15 cellular contexts compared by ENCODE assay signal in the genomic region with DNA sequence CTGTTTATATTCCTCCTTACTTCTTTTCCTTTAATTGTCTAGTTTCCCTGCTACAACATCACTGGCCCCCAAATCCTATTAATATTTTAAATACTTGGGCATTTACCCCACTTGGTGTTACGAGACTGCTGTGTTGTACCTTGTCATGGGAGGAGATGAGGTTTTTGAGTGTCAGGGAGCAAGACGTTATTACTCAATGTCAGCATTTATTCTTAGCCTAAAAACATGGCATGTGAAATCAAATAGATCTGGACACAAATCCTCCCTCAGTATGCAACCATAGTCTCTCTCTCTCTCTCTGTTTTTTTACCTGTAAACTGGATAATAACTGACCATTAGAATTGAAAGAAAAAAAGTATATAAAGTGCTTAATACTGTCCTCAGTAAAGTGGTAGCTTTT.
"Had no signal": no experiment of that assay in that cellular context is flagged by ENCODE, and none has a peak within 500 bp of the region (broad histone marks: within the 10 kb centered on the region; RNA-seq: fewer than 3 reads in every experiment).

No MANE protein-coding gene starts in this region.

- ATAC-seq: activated CD4-positive, CD25-positive, alpha-beta regulatory T cell treated with anti-CD3 and anti-CD28 coated beads, Interleukin-2, amount 50 U/mL, for 24 hours; activated CD8-positive, alpha-beta T cell treated with anti-CD3 and anti-CD28 coated beads for 36 hours; left lung; sciatic nerve had no signal

- H3K9me3 ChIP-seq: adrenal gland, esophagus squamous epithelium, left lung, prostate gland, stomach, thyroid gland had no signal

- H3K27me3 ChIP-seq: adrenal gland, cardiac muscle cell, esophagus squamous epithelium, left lung, stomach, thyroid gland had no signal

- H3K36me3 ChIP-seq: adrenal gland, cardiac muscle cell, esophagus squamous epithelium, left lung, prostate gland, stomach, thyroid gland had no signal

- H3K4me3 ChIP-seq: cardiac muscle cell, esophagus squamous epithelium, left lung, prostate gland, stomach, thyroid gland had no signal

- H3K27ac ChIP-seq: cardiac muscle cell, esophagus squamous epithelium, left lung, prostate gland, stomach, thyroid gland had no signal

- H3K4me3 Mint-ChIP-seq: activated CD8-positive, alpha-beta T cell treated with anti-CD3 and anti-CD28 coated beads for 36 hours; neural crest cell had no signal

- H3K27me3 Mint-ChIP-seq: activated CD8-positive, alpha-beta T cell treated with anti-CD3 and anti-CD28 coated beads for 36 hours had no signal

- H3K27ac Mint-ChIP-seq: activated CD8-positive, alpha-beta T cell treated with anti-CD3 and anti-CD28 coated beads for 36 hours had no signal

- DNase-seq: activated CD8-positive, alpha-beta memory T cell treated with anti-CD3 and anti-CD28 coated beads, Interleukin-2, amount 50 U/mL, for 4 hours; activated CD8-positive, alpha-beta T cell treated with anti-CD3 and anti-CD28 coated beads for 36 hours; activated naive CD4-positive, alpha-beta T cell; adrenal gland; esophagus squamous epithelium; kidney; left lung; mammary epithelial cell; stomach; thyroid gland had no signal

- H3K4me1 ChIP-seq: prostate gland, thyroid gland had no signal
